1 cellular context compared by ENCODE assay signal in genomic region chr17:80970044-80970761, GRCh38.
A peak's percentile ranks its signal among the peaks of the same experiment; 100 is the strongest.
TF ChIP-seq lines count a peak whose summit lies in the region.

No MANE protein-coding gene starts in this region.

TF ChIP-seq in HepG2, 621 proteins besides CTCF, POLR2A, EP300 and RAD21 (continued from another document and continues in another):
- TF ChIP-seq ZNF687 (CRISPR knock-in tag; IDR thresholded peaks at IDR 0.05) = peak; percentile 26
- TF ChIP-seq ZNF354B (CRISPR knock-in tag; IDR thresholded peaks at IDR 0.05) = no peak
- TF ChIP-seq ZSCAN21 (CRISPR knock-in tag; IDR thresholded peaks at IDR 0.05; ENCODE audit: borderline replicate concordance) = peak; percentile 66; the same call in 1 of the 2 replicates
- TF ChIP-seq, protein P1, sequence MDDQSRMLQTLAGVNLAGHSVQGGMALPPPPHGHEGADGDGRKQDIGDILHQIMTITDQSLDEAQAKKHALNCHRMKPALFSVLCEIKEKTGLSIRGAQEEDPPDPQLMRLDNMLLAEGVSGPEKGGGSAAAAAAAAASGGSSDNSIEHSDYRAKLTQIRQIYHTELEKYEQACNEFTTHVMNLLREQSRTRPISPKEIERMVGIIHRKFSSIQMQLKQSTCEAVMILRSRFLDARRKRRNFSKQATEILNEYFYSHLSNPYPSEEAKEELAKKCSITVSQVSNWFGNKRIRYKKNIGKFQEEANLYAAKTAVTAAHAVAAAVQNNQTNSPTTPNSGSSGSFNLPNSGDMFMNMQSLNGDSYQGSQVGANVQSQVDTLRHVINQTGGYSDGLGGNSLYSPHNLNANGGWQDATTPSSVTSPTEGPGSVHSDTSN (CRISPR knock-in tag; IDR thresholded peaks at IDR 0.05; ENCODE audit: borderline replicate concordance) = no peak
- TF ChIP-seq ESRRA (CRISPR knock-in tag; IDR thresholded peaks at IDR 0.05; ENCODE audit: low read depth) = 0 out of 2 replicates have a peak, but pooled peaks have one; percentile 17
- no peak for TF ChIP-seq MATR3 (CRISPR knock-in tag; IDR thresholded peaks at IDR 0.05)
- TF ChIP-seq ZXDC (CRISPR knock-in tag; IDR thresholded peaks at IDR 0.05) = no peak
- TF ChIP-seq LCORL (IDR thresholded peaks at IDR 0.05) = no peak
- TF ChIP-seq LCORL (CRISPR knock-in tag; IDR thresholded peaks at IDR 0.05) = no peak
- TF ChIP-seq ZNF691 (CRISPR knock-in tag; IDR thresholded peaks at IDR 0.05; ENCODE audit: borderline replicate concordance, low read depth) = peak; percentile 66; the same call in 1 of the 2 replicates
- 0 out of 2 replicates have a peak, but pooled peaks have one; percentile 51 for TF ChIP-seq LBX2 (CRISPR knock-in tag; IDR thresholded peaks at IDR 0.05; ENCODE audit: borderline replicate concordance)
- TF ChIP-seq POLR2AphosphoS5 (IDR thresholded peaks at IDR 0.05; ENCODE audit: low read depth, low read length) = no peak
- TF ChIP-seq ZEB1 (IDR thresholded peaks at IDR 0.05; ENCODE audit: insufficient replicate concordance, low read depth) = no peak
- no peak for TF ChIP-seq SNAI1 (CRISPR knock-in tag; IDR thresholded peaks at IDR 0.05; ENCODE audit: borderline replicate concordance)
- TF ChIP-seq, protein P2, sequence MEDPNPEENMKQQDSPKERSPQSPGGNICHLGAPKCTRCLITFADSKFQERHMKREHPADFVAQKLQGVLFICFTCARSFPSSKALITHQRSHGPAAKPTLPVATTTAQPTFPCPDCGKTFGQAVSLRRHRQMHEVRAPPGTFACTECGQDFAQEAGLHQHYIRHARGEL (CRISPR knock-in tag; IDR thresholded peaks at IDR 0.05) = no peak
- TF ChIP-seq, protein P3, sequence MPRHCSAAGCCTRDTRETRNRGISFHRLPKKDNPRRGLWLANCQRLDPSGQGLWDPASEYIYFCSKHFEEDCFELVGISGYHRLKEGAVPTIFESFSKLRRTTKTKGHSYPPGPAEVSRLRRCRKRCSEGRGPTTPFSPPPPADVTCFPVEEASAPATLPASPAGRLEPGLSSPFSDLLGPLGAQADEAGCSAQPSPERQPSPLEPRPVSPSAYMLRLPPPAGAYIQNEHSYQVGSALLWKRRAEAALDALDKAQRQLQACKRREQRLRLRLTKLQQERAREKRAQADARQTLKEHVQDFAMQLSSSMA (CRISPR knock-in tag; IDR thresholded peaks at IDR 0.05) = peak; percentile 63; the same call in 1 of the 2 replicates
- TF ChIP-seq ARID4A (CRISPR knock-in tag; IDR thresholded peaks at IDR 0.05; ENCODE audit: borderline replicate concordance) = 0 out of 2 replicates have a peak, but pooled peaks have one; percentile 29
- no peak for TF ChIP-seq HDAC1 (CRISPR knock-in tag; IDR thresholded peaks at IDR 0.05)
- 0 out of 2 replicates have a peak, but pooled peaks have one; percentile 42 for TF ChIP-seq ZNF235 (CRISPR knock-in tag; IDR thresholded peaks at IDR 0.05; ENCODE audit: borderline replicate concordance)
- TF ChIP-seq ARID5B (CRISPR knock-in tag; IDR thresholded peaks at IDR 0.05) = no peak
- TF ChIP-seq NCOA1 (CRISPR knock-in tag; IDR thresholded peaks at IDR 0.05) = peak; percentile 62; the same call in 1 of the 2 replicates
- no peak for TF ChIP-seq ZNF841 (CRISPR knock-in tag; IDR thresholded peaks at IDR 0.05; ENCODE audit: borderline replicate concordance)
- no peak for TF ChIP-seq ZSCAN20 (CRISPR knock-in tag; IDR thresholded peaks at IDR 0.05; ENCODE audit: borderline replicate concordance)
- no peak for TF ChIP-seq TARDBP (CRISPR knock-in tag; IDR thresholded peaks at IDR 0.05)
- TF ChIP-seq REST (IDR thresholded peaks at IDR 0.05; ENCODE audit: borderline replicate concordance in 1 of 2, low read depth in 1 of 2, low read length in 2 of 2) = no peak
- peak; percentile 50; the same call in 1 of the 2 replicates for TF ChIP-seq HIVEP1 (CRISPR knock-in tag; IDR thresholded peaks at IDR 0.05)
- no peak for TF ChIP-seq SOX5 (CRISPR knock-in tag; IDR thresholded peaks at IDR 0.05; ENCODE audit: borderline replicate concordance)
- TF ChIP-seq AGO2 (optimal IDR thresholded peaks at IDR 0.05; ENCODE audit: low read depth, low read length) = peak; percentile 56
- TF ChIP-seq ZNF256 (CRISPR knock-in tag; conservative IDR thresholded peaks at IDR 0.05) = no peak
- TF ChIP-seq CEBPG (CRISPR knock-in tag; IDR thresholded peaks at IDR 0.05) = no peak
- 0 out of 2 replicates have a peak, but pooled peaks have one; percentile 24 for TF ChIP-seq ZNF547 (CRISPR knock-in tag; IDR thresholded peaks at IDR 0.05)
